8 cellular contexts compared by ENCODE assay signal in the genomic region with DNA sequence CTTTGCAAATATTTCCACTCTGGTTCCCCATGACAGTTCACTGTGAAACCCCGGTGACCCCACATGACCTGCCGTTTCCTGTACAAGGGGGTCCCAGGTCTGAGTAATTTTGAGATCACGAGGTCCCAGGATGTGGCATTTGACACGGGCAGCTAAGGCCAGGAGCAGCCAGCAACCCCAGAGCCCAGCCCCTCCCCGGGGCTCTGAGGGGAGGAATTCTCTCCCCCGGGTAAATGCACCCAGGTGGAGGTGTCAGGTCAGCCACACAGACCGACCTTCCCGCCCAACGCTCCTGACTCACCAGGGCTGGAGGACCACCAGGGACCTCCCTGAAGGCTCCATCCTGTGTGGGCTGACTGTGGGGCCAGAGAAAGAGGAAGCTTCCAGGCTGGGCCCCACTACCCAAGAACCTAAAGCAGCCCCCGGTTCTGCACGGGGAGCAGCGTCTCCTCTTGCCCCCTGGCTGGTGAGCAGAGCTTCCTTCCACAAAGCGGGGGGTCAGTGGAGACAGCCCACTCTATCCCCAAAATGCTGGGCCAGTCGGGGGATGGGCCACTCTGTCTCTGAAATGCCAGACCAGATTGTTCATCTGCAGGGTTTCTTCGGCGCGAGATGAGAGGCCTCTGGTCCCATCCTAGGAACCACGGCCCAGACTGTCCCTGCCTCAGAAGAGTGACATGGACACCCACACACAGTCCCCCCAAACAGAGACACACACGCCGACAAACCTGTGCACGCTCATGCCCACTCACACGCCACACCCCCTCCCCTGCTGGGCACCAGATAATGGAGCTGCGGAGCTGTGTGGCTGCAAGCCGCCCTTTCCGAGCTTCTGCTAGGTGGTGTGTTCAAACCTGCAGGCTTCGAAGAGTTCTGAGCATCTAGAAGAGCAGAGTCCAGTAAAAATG. TPM values are rescaled to one million over a fixed set of nuclear protein-coding genes. Genes with fewer than 3 reads are reported as not detected.
A peak's percentile ranks its signal among the peaks of the same experiment; 100 is the strongest.
DNase-seq lines count a peak whose midpoint lies in the region; ATAC-seq and TF ChIP-seq lines count a peak whose summit lies in the region.

No MANE protein-coding gene starts in this region.

- peaks cover 36% of the 10 kb centered on the region for H3K4me1 Mint-ChIP-seq in nephron progenitor cell

- CTCF ChIA-PET in Panc1 (lab: Charles Lee) = interaction anchor here (0.6 kb wide), 1 partner anchor 119 kb away, joined by 3 read pairs; no protein-coding TSS in a partner anchor

- H3K9me3 Mint-ChIP-seq in nephron progenitor cell = no peaks in the 10 kb centered on the region

- TF ChIP-seq POLR2A in esophagus muscularis mucosa (IDR thresholded peaks at IDR 0.05; ENCODE audit: low read depth) = no peak

- H3K27me3 Mint-ChIP-seq in nephron progenitor cell (ENCODE audit: low read depth, poor library complexity) = peaks cover 22% of the 10 kb centered on the region

- H3K4me1 ChIP-seq in Panc1 (ENCODE audit: control insufficient read depth, insufficient read depth, low read length) = peaks cover 73% of the 10 kb centered on the region
- peaks cover 35 to 51% (median 46%) of the 10 kb centered on the region in 4 donors for H3K4me1 ChIP-seq in esophagus muscularis mucosa
- H3K4me1 ChIP-seq in upper lobe of right lung = peaks cover 46% of the 10 kb centered on the region

- H3K27me3 ChIP-seq in Panc1 (ENCODE audit: control insufficient read depth, insufficient read depth, low read length) = no peaks in the 10 kb centered on the region
- H3K27me3 ChIP-seq in esophagus muscularis mucosa = peaks cover 0 to 26% (median 0%) of the 10 kb centered on the region in 4 donors
- no peaks in the 10 kb centered on the region for H3K27me3 ChIP-seq in upper lobe of right lung

- TF ChIP-seq EP300 in esophagus muscularis mucosa (IDR thresholded peaks at IDR 0.05) = no peak

- POLR2A ChIA-PET in Panc1 (lab: Charles Lee) = no interaction called here

- H3K4me3 ChIP-seq in Panc1 (ENCODE audit: low read depth in 2 of 2, low read length in 2 of 2) (peak overlapping the region in 1 of 2 experiments; percentile 23; a peak in 2 of 4 replicates), esophagus muscularis mucosa (no peak overlapping the region), upper lobe of right lung (no peak overlapping the region)

- H3K27ac Mint-ChIP-seq in nephron progenitor cell = no peak overlapping the region

- ATAC-seq in Panc1 (0 out of 2 replicates have a peak, but pooled peaks have one; percentile 16), upper lobe of right lung (no peak)

- no peaks in the 10 kb centered on the region for H3K36me3 ChIP-seq in Panc1 (ENCODE audit: control insufficient read depth, insufficient read depth, low read length)
- H3K36me3 ChIP-seq in esophagus muscularis mucosa = no peaks in the 10 kb centered on the region
- no peaks in the 10 kb centered on the region for H3K36me3 ChIP-seq in upper lobe of right lung

- no peaks in the 10 kb centered on the region for H3K9me3 ChIP-seq in Panc1 (ENCODE audit: control insufficient read depth, insufficient read depth, low read depth, low read length)
- H3K9me3 ChIP-seq in esophagus muscularis mucosa = no peaks in the 10 kb centered on the region
- no peaks in the 10 kb centered on the region for H3K9me3 ChIP-seq in upper lobe of right lung

- in situ Hi-C loops in Panc1 (cut with HindIII; ENCODE audit: low pct_unique_long_range_greater_than_20kb, low sequenced_read_pairs) = no loop called here

- no peaks in the 10 kb centered on the region for H3K36me3 Mint-ChIP-seq in nephron progenitor cell (ENCODE audit: low read depth)

- TF ChIP-seq CTCF in Panc1 (IDR thresholded peaks at IDR 0.05) = no peak
- no peak for TF ChIP-seq CTCF in esophagus muscularis mucosa (IDR thresholded peaks at IDR 0.05)
- no peak for TF ChIP-seq CTCF in upper lobe of right lung (IDR thresholded peaks at IDR 0.05)
- no peak for TF ChIP-seq CTCF in nephron progenitor cell (IDR thresholded peaks at IDR 0.05)

- BruUV-seq in Panc1 (replicated peaks; lab: Mats Ljungman, UMichigan) = no TSS peak

- no peak overlapping the region for H3K4me3 Mint-ChIP-seq in nephron progenitor cell

- H3K27ac ChIP-seq in Panc1 (ENCODE audit: low read length) (peak overlapping the region; percentile 99), esophagus muscularis mucosa (replicated peaks in 1 of 4) (peak overlapping the region; percentile 55 to 79 (median 58)), upper lobe of right lung (peak overlapping the region; percentile 83)

- WGBS in esophagus muscularis mucosa = 73% methylated on average over 18 of the region's 26 CpGs

- intact Hi-C loops in Panc1 (cut with micrococcal nuclease; ENCODE audit: unreplicated experiment) (loop anchor here (5.0 kb wide), 1 partner anchor 117 kb away; no protein-coding TSS in a partner anchor), esophagus muscularis mucosa (cut with DNase I) (loop anchor here (10.0 kb wide), 1 partner anchor 204 kb away; no protein-coding TSS in a partner anchor), upper lobe of right lung (cut with DNase I) (loop anchor here (5.0 kb wide), 1 partner anchor 117 kb away; no protein-coding TSS in a partner anchor)

- DNase-seq in stimulated activated CD4-positive, alpha-beta T cell treated with anti-CD3 and anti-CD28 coated beads, Interleukin-15, amount 100 ng/mL, for 24 hours = peak; percentile 76
- DNase-seq in stimulated activated CD4-positive, alpha-beta T cell treated with anti-CD3 and anti-CD28 coated beads, Interleukin-2, amount 100 ng/mL, for 48 hours = no peak
- DNase-seq in Panc1 (ENCODE audit: low read depth, low spot score) (no peak), esophagus muscularis mucosa (ENCODE audit: extremely low spot score) (no peak), upper lobe of right lung (no peak), amygdala (lab: John Stamatoyannopoulos, UW) (no peak), iPS-NIHi11 (ENCODE audit: low spot score) (no peak), nephron progenitor cell (no peak)

RNA-seq across cellular contexts. Expression of gene SLCO4A1, which starts 23.4 kb away (rescaled TPM):
- 167 TPM for total RNA-seq in Panc1 (2021; ENCODE audit: unreplicated experiment)
- polyA plus RNA-seq in Panc1 (2012; ENCODE audit: insufficient read length) = 145 TPM
- total RNA-seq in esophagus muscularis mucosa = 10 to 100 TPM in 3 of 4 donors, 1 to 10 TPM in 1; 10.0 to 42.4 (median 30.1) TPM
- total RNA-seq in upper lobe of right lung = 63.3 TPM
